In the genomic region with DNA sequence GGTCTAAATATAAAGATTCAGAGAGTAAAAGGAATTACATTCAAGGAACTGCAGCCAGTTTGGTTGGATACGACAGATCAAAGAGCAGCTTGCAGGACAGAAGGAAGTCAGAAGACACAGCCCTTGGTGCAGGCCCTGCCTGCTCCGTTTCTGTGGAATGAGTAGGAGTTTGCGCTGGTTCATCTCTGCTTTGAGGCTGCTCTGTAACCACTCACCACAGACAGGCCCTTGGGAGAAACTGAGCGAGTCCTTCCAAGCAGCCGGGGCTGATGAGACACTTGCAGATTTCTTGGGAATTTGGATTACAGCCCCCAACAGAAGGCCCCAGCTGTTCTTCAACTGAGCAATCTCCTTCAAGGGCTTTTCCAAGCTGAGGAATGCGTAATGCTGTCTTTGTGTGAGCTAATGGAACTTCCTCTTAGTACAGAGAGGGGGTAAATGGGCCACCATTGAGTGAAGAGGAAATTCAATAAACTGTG, we compare ENCODE assay signal across 9 cellular contexts. TPM values are rescaled to one million over a fixed set of nuclear protein-coding genes. Genes with fewer than 3 reads are reported as not detected.
DNase-seq lines count a peak whose midpoint lies in the region; ATAC-seq and TF ChIP-seq lines count a peak whose summit lies in the region.
"Had no signal": no experiment of that assay in that cellular context is flagged by ENCODE, and none has a peak within 500 bp of the region (broad histone marks: within the 10 kb centered on the region; RNA-seq: fewer than 3 reads in every experiment).

No MANE protein-coding gene starts in this region.

- no peak for TF ChIP-seq CTCF in hepatocyte (IDR thresholded peaks at IDR 0.05; ENCODE audit: poor library complexity)

- no peaks in the 10 kb centered on the region for H3K36me3 ChIP-seq in hepatocyte (replicated peaks; ENCODE audit: insufficient read depth, low read depth)

- in situ Hi-C loops in KBM-7 (cut with MboI; ENCODE audit: low pct_unique_long_range_greater_than_20kb, low sequenced_read_pairs) = no loop called here

- H3K79me2 ChIP-seq in hepatocyte = no peaks in the 10 kb centered on the region

- 50% methylated on average over 6 of the region's 6 CpGs for WGBS in hepatocyte (ENCODE audit: low lambda C conversion rate, missing lambda C conversion rate)

- H3K4me1 ChIP-seq in hepatocyte (ENCODE audit: insufficient read depth) = peaks cover 6% of the 10 kb centered on the region

- H3K9me3 ChIP-seq in hepatocyte (ENCODE audit: low read depth) = no peaks in the 10 kb centered on the region

- H3K27me3 ChIP-seq in hepatocyte = no peaks in the 10 kb centered on the region

- H3K4me3 ChIP-seq in hepatocyte = no peak overlapping the region

- DNase-seq in KBM-7 = peak; percentile 68
- peak; percentile 56 to 69 for DNase-seq in activated CD4-positive, alpha-beta T cell treated with anti-CD3 and anti-CD28 coated beads, Interleukin-2, amount 50 U/mL, for 4 hours
- peak; percentile 55 for DNase-seq in hepatocyte (ENCODE audit: low spot score)
- DNase-seq in stimulated activated CD4-positive, alpha-beta T cell treated with anti-CD3 and anti-CD28 coated beads, Interleukin-2, amount 100 ng/mL, for 24 hours = peak; percentile 71 to 74
- DNase-seq in amygdala (lab: John Stamatoyannopoulos, UW) = no peak
- no peak for DNase-seq in D341Med (ENCODE audit: low spot score)
- DNase-seq: PC-3 had no signal

- H3K9me2 ChIP-seq in hepatocyte (replicated peaks; ENCODE audit: insufficient read depth) = no peaks in the 10 kb centered on the region

- no peaks in the 10 kb centered on the region for H4K20me1 ChIP-seq in hepatocyte (ENCODE audit: insufficient read depth, poor library complexity, severe bottlenecking)

- ATAC-seq in GM18511 (IDR thresholded peaks at IDR 0.05; ENCODE audit: unreplicated experiment) (no peak), GM19351 (IDR thresholded peaks at IDR 0.05; ENCODE audit: unreplicated experiment) (no peak)
- ATAC-seq: PC-3 had no signal

- peak overlapping the region; percentile 67 for H3K27ac ChIP-seq in hepatocyte

- no peak overlapping the region for H3K4me2 ChIP-seq in hepatocyte

- peak overlapping the region; percentile 41 for H2AFZ ChIP-seq in hepatocyte

RNA-seq across cellular contexts. Expression of a gene that starts 16.4 kb away (rescaled TPM):
- 0.28 and 2.3 TPM in 2 replicates for total RNA-seq in hepatocyte
- 0.90 and 1.5 TPM in 2 replicates for polyA plus RNA-seq in hepatocyte
- total RNA-seq: PC-3 had no signal

Comparison
In these comparisons a context has a peak if more than half of its experiments do, and no peak if none do; other contexts are left out.
1. DNase-seq: peak in KBM-7 (single experiment), activated CD4-positive, alpha-beta T cell treated with anti-CD3 and anti-CD28 coated beads, Interleukin-2, amount 50 U/mL, for 4 hours (2 of 2), hepatocyte (single experiment) and stimulated activated CD4-positive, alpha-beta T cell treated with anti-CD3 and anti-CD28 coated beads, Interleukin-2, amount 100 ng/mL, for 24 hours (2 of 2); none in amygdala (0 of 56) and D341Med (single experiment).